ENCODE assay signal across 23 cellular contexts in genomic region chr11:133740928-133741327, GRCh38.
A peak's percentile ranks its signal among the peaks of the same experiment; 100 is the strongest.
DNase-seq lines count a peak whose midpoint lies in the region; ATAC-seq, FAIRE-seq and TF ChIP-seq lines count a peak whose summit lies in the region.
"Had no signal": no experiment of that assay in that cellular context is flagged by ENCODE, and none has a peak within 500 bp of the region (broad histone marks: within the 10 kb centered on the region; RNA-seq: fewer than 3 reads in every experiment).

No MANE protein-coding gene starts in this region.

- TF ChIP-seq EP300 in GM12878 (IDR thresholded peaks at IDR 0.05; ENCODE audit: borderline replicate concordance in 1 of 2, control insufficient read depth in 1 of 2, low read depth in 2 of 2, low read length in 2 of 2), result no peak
- no peak for TF ChIP-seq EP300 in esophagus muscularis mucosa (IDR thresholded peaks at IDR 0.05)

- TF ChIP-seq CTCF in GM23338 (conservative IDR thresholded peaks at IDR 0.05; ENCODE audit: low read depth in 2 of 2), result no peak; a peak in 1 of 4 replicates
- TF ChIP-seq CTCF in GM12878 (IDR thresholded peaks at IDR 0.05 in 2 of 3, conservative IDR thresholded peaks at IDR 0.05 in 1 of 3; ENCODE audit: control insufficient read depth in 2 of 3, extremely low read depth in 1 of 3, insufficient read depth in 1 of 3, low read depth in 3 of 3, low read length in 3 of 3), result no peak
- no peak for TF ChIP-seq CTCF in esophagus muscularis mucosa (IDR thresholded peaks at IDR 0.05)
- TF ChIP-seq CTCF in neural crest cell (conservative IDR thresholded peaks at IDR 0.05), result no peak
- TF ChIP-seq CTCF in Caco-2 (IDR thresholded peaks at IDR 0.05; ENCODE audit: insufficient read depth in 1 of 2, low read depth in 1 of 2, low read length in 1 of 2, severe bottlenecking in 1 of 2, unreplicated experiment in 1 of 2), result no peak

- H2AFZ ChIP-seq in GM23338 (0 out of 2 replicates have a peak overlapping the region, but pooled peaks have one; percentile 47), GM12878 (ENCODE audit: control insufficient read depth, low read depth, low read length) (no peak overlapping the region)

- H3K9me2 ChIP-seq in GM23338 (ENCODE audit: insufficient read depth), result 0 out of 2 replicates have a peak, but pooled peaks cover 3% of the 10 kb centered on the region

- H3K27ac Mint-ChIP-seq in GM23338, result no peak overlapping the region; the same call in 1 of the 2 replicates
- H3K27ac Mint-ChIP-seq in neural crest cell (ENCODE audit: unreplicated experiment), result peak overlapping the region; percentile 3
- no peak overlapping the region for H3K27ac Mint-ChIP-seq in Caco-2 (ENCODE audit: unreplicated experiment)
- H3K27ac Mint-ChIP-seq: B cell; CD4-positive, CD25-positive, alpha-beta regulatory T cell; CD8-positive, alpha-beta T cell; HFFc6 had no signal

- H3K4me3 Mint-ChIP-seq in GM23338 (no peak overlapping the region), neural crest cell (no peak overlapping the region), Caco-2 (ENCODE audit: unreplicated experiment) (no peak overlapping the region)
- H3K4me3 Mint-ChIP-seq: B cell; CD4-positive, CD25-positive, alpha-beta regulatory T cell; CD8-positive, alpha-beta T cell; HFFc6 had no signal

- SMC1A ChIA-PET in GM12878 (lab: Charles Lee; ENCODE audit: uncharacterized antibody, unreplicated experiment), result interaction anchor here (0.9 kb wide), 1 partner anchor 77 kb away, joined by 3 read pairs; no protein-coding TSS in a partner anchor

- FAIRE-seq in GM12878 (lab: Jason Lieb, UNC), result no peak
- FAIRE-seq: A204.1, D721Med, GM12892 had no signal

- BruUV-seq in GM12878 (replicated peaks; lab: Mats Ljungman, UMichigan), result no TSS peak
- BruUV-seq in Caco-2 (replicated peaks; lab: Mats Ljungman, UMichigan), result no TSS peak

- H3K9me3 Mint-ChIP-seq in GM23338 (peaks cover 10% of the 10 kb centered on the region; the same call in 1 of the 3 replicates), neural crest cell (peaks cover 14% of the 10 kb centered on the region), Caco-2 (ENCODE audit: unreplicated experiment) (peaks cover 23% of the 10 kb centered on the region)
- H3K9me3 Mint-ChIP-seq: CD8-positive, alpha-beta T cell had no signal

- no peak for TF ChIP-seq POLR2A in GM12878 (IDR thresholded peaks at IDR 0.05; ENCODE audit: low read depth, low read length)
- TF ChIP-seq POLR2A in esophagus muscularis mucosa (IDR thresholded peaks at IDR 0.05; ENCODE audit: low read depth), result no peak

- H3K9ac ChIP-seq in GM12878 (ENCODE audit: control insufficient read depth, insufficient read depth, low read length), result no peak overlapping the region
- H3K9ac ChIP-seq: BLaER1 had no signal

- peak; percentile 67 for ATAC-seq in GM23338
- no peak for ATAC-seq in GM12878
- ATAC-seq: CD8-positive, alpha-beta T cell had no signal

- no peaks in the 10 kb centered on the region for H4K20me1 ChIP-seq in GM23338 (replicated peaks; ENCODE audit: insufficient read depth)
- no peaks in the 10 kb centered on the region for H4K20me1 ChIP-seq in GM12878 (ENCODE audit: control insufficient read depth, insufficient read depth)
- H4K20me1 ChIP-seq: BLaER1 had no signal

- H3K4me1 Mint-ChIP-seq in GM23338 (peaks cover 11% of the 10 kb centered on the region; the same call in 2 of the 3 replicates), neural crest cell (peaks cover 23% of the 10 kb centered on the region), Caco-2 (ENCODE audit: low read depth, unreplicated experiment) (no peaks in the 10 kb centered on the region)
- H3K4me1 Mint-ChIP-seq: B cell; CD4-positive, CD25-positive, alpha-beta regulatory T cell had no signal

- H3K4me1 ChIP-seq in GM23338 (ENCODE audit: insufficient read depth), result 0 out of 2 replicates have a peak, but pooled peaks cover 4% of the 10 kb centered on the region
- no peaks in the 10 kb centered on the region for H3K4me1 ChIP-seq in GM12878 (ENCODE audit: control insufficient read depth, insufficient read depth, low read length)
- H3K4me1 ChIP-seq in esophagus muscularis mucosa, result no peaks in the 10 kb centered on the region
- no peaks in the 10 kb centered on the region for H3K4me1 ChIP-seq in Caco-2
- H3K4me1 ChIP-seq: HAP-1 had no signal

- WGBS in GM12878 (ENCODE audit: insufficient coverage, insufficient replicate concordance, low lambda C conversion rate, missing lambda C conversion rate), result 41% methylated on average over 11 of the region's 11 CpGs
- 71% methylated on average over 11 of the region's 11 CpGs for WGBS in esophagus muscularis mucosa

- no peak overlapping the region for H3K4me3 ChIP-seq in GM23338
- no peak overlapping the region for H3K4me3 ChIP-seq in GM12878
- H3K4me3 ChIP-seq in esophagus muscularis mucosa, result no peak overlapping the region
- no peak overlapping the region for H3K4me3 ChIP-seq in Caco-2 (ENCODE audit: low read depth, low read length)
- H3K4me3 ChIP-seq: BLaER1, HAP-1 had no signal

- intact Hi-C loops in GM12878 (cut with micrococcal nuclease; ENCODE audit: unreplicated experiment) (no loop called here), esophagus muscularis mucosa (cut with DNase I) (no loop called here), Caco-2 (cut with micrococcal nuclease; ENCODE audit: unreplicated experiment) (no loop called here)

- H3K27me3 ChIP-seq in GM23338 (ENCODE audit: insufficient read depth) (no peaks in the 10 kb centered on the region), GM12878 (replicated peaks in 1 of 2; ENCODE audit: control insufficient read depth in 2 of 2, insufficient read depth in 2 of 2, low read length in 1 of 2) (no peaks in the 10 kb centered on the region; a peak in 1 of 4 replicates), esophagus muscularis mucosa (no peaks in the 10 kb centered on the region), Caco-2 (replicated peaks; ENCODE audit: control insufficient read depth, insufficient read depth, low read length) (no peaks in the 10 kb centered on the region)
- H3K27me3 ChIP-seq: BLaER1 had no signal

- in situ Hi-C loops in GM12878 (cut with MboI), result no loop called here

- no peaks in the 10 kb centered on the region for H3K79me2 ChIP-seq in GM23338 (replicated peaks; ENCODE audit: insufficient read depth)
- H3K79me2 ChIP-seq in GM12878 (ENCODE audit: control insufficient read depth, insufficient read depth, low read length), result no peaks in the 10 kb centered on the region

- H3K9me3 ChIP-seq in GM12878 (replicated peaks; ENCODE audit: control insufficient read depth, insufficient read depth, low read length) (no peaks in the 10 kb centered on the region), esophagus muscularis mucosa (no peaks in the 10 kb centered on the region), Caco-2 (0 out of 2 replicates have a peak, but pooled peaks cover 6% of the 10 kb centered on the region)
- H3K9me3 ChIP-seq: BLaER1, HAP-1 had no signal

- POLR2A ChIA-PET in GM12878 (lab: Charles Lee), result no interaction called here
- POLR2A ChIA-PET in Caco-2 (lab: Charles Lee), result no interaction called here

- DNase-seq in GM23338 (ENCODE audit: low spot score) (peak; percentile 17), GM12878 (ENCODE audit: low read depth, low spot score) (no peak), esophagus muscularis mucosa (ENCODE audit: extremely low spot score) (peak; percentile 57), neural crest cell (ENCODE audit: low read depth, low spot score) (no peak), hepatic stellate cell (ENCODE audit: low spot score) (no peak), Caco-2 (no peak), DMS79 treated with DMSO at 0.1 percent for 48 hours (lab: John Stamatoyannopoulos, UW) (no peak), DMS153 treated with DMSO at 0.1 percent for 48 hours (lab: John Stamatoyannopoulos, UW; ENCODE audit: unreplicated experiment) (no peak)
- DNase-seq: CD4-positive, CD25-positive, alpha-beta regulatory T cell; CD8-positive, alpha-beta T cell; DMS 273 treated with DMSO at 0.1 percent for 48 hours; DMS53; EL; GDM1; HFFc6 had no signal

- no peaks in the 10 kb centered on the region for H3K36me3 ChIP-seq in GM23338 (ENCODE audit: insufficient read depth)
- no peaks in the 10 kb centered on the region for H3K36me3 ChIP-seq in GM12878 (ENCODE audit: control insufficient read depth in 2 of 2, insufficient read depth in 2 of 2, low read length in 1 of 2)
- no peaks in the 10 kb centered on the region for H3K36me3 ChIP-seq in esophagus muscularis mucosa
- no peaks in the 10 kb centered on the region for H3K36me3 ChIP-seq in Caco-2 (ENCODE audit: control insufficient read depth, insufficient read depth, low read length)
- H3K36me3 ChIP-seq: BLaER1, HAP-1 had no signal

- CTCF ChIA-PET in GM12878 (lab: Yijun Ruan, JAX), result no interaction called here
- CTCF ChIA-PET in Caco-2 (lab: Charles Lee), result no interaction called here

- RAD21 ChIA-PET in GM12878 (lab: Charles Lee; ENCODE audit: unreplicated experiment), result no interaction called here

- TF ChIP-seq RAD21 in GM12878 (IDR thresholded peaks at IDR 0.05; ENCODE audit: insufficient read depth, low read depth, low read length), result no peak

- H3K36me3 Mint-ChIP-seq in GM23338 (ENCODE audit: low read depth) (no peaks in the 10 kb centered on the region; the same call in 2 of the 3 replicates), neural crest cell (ENCODE audit: low read depth) (peaks cover 2% of the 10 kb centered on the region), Caco-2 (ENCODE audit: insufficient read depth, unreplicated experiment) (no peaks in the 10 kb centered on the region)
- H3K36me3 Mint-ChIP-seq: CD4-positive, CD25-positive, alpha-beta regulatory T cell; CD8-positive, alpha-beta T cell had no signal

- H3K4me2 ChIP-seq in GM23338 (no peak overlapping the region), GM12878 (ENCODE audit: control insufficient read depth, insufficient read depth) (no peak overlapping the region)
- H3K4me2 ChIP-seq: BLaER1 had no signal

- peaks cover 5% of the 10 kb centered on the region for H3K27me3 Mint-ChIP-seq in GM23338 (ENCODE audit: insufficient read depth, low read depth, poor library complexity)
- no peaks in the 10 kb centered on the region for H3K27me3 Mint-ChIP-seq in neural crest cell (ENCODE audit: low read depth)
- peaks cover 11% of the 10 kb centered on the region for H3K27me3 Mint-ChIP-seq in Caco-2 (ENCODE audit: insufficient read depth, unreplicated experiment)
- H3K27me3 Mint-ChIP-seq: B cell; CD4-positive, CD25-positive, alpha-beta regulatory T cell had no signal

- H3K27ac ChIP-seq in GM23338 (ENCODE audit: low read depth) (no peak overlapping the region), GM12878 (ENCODE audit: control insufficient read depth, insufficient read depth) (no peak overlapping the region), esophagus muscularis mucosa (replicated peaks in 1 of 4) (no peak overlapping the region)
- H3K27ac ChIP-seq: 22Rv1, BLaER1, C4-2B had no signal

- no peaks in the 10 kb centered on the region for H3F3A ChIP-seq in GM23338 (replicated peaks; ENCODE audit: low read depth)

TF ChIP-seq in GM23338, 12 proteins besides CTCF, POLR2A, EP300 and RAD21 (continues in another document):
- TF ChIP-seq ZNF331 (CRISPR knock-in tag; IDR thresholded peaks at IDR 0.05; ENCODE audit: low read depth) (no peak), POLR2AphosphoS5 (IDR thresholded peaks at IDR 0.05; ENCODE audit: low read depth) (no peak), JUNB (IDR thresholded peaks at IDR 0.05; ENCODE audit: unreplicated experiment) (no peak)

Comparison
In these comparisons a context has a peak if more than half of its experiments do, and no peak if none do; other contexts are left out.
1. DNase-seq: peak in GM23338 (single experiment) and esophagus muscularis mucosa (single experiment); none in GM12878 (single experiment), neural crest cell (single experiment), hepatic stellate cell (single experiment), Caco-2 (0 of 2), DMS79 treated with DMSO at 0.1 percent for 48 hours (single experiment) and DMS153 treated with DMSO at 0.1 percent for 48 hours (single experiment).